9 cellular contexts compared by ENCODE assay signal in genomic region chr3:143060906-143061305, GRCh38.
DNase-seq lines count a peak whose midpoint lies in the region; ATAC-seq, FAIRE-seq and TF ChIP-seq lines count a peak whose summit lies in the region.
"Had no signal": no experiment of that assay in that cellular context is flagged by ENCODE, and none has a peak within 500 bp of the region (broad histone marks: within the 10 kb centered on the region; RNA-seq: fewer than 3 reads in every experiment).

No MANE protein-coding gene starts in this region.

- peaks cover 9% of the 10 kb centered on the region for H3K36me3 Mint-ChIP-seq in memory B cell

- no peak overlapping the region for H3K4me3 Mint-ChIP-seq in memory B cell

- no peaks in the 10 kb centered on the region for H3K9me3 Mint-ChIP-seq in memory B cell

- DNase-seq in HCEC 1CT = peak; percentile 8
- no peak for DNase-seq in memory B cell (ENCODE audit: low spot score in 2 of 2)
- no peak for DNase-seq in AG08396 (ENCODE audit: low spot score)
- no peak for DNase-seq in D721Med (ENCODE audit: insufficient read length, low spot score)
- no peak for DNase-seq in NCI-H345 (lab: John Stamatoyannopoulos, UW)
- DNase-seq: NCI-H524 treated with DMSO at 0.1 percent for 48 hours had no signal

- FAIRE-seq in D721Med (lab: Jason Lieb, UNC) = no peak
- FAIRE-seq: endothelial cell of umbilical vein had no signal

- TF ChIP-seq CTCF in D721Med (IDR thresholded peaks at IDR 0.05; ENCODE audit: insufficient read depth, missing control alignments) = no peak

- peak overlapping the region; percentile 45 for H3K27ac Mint-ChIP-seq in memory B cell

- ATAC-seq in GM19023 (IDR thresholded peaks at IDR 0.05; ENCODE audit: unreplicated experiment) = peak; percentile 92
- peak; percentile 90 for ATAC-seq in HG03571 (IDR thresholded peaks at IDR 0.05; ENCODE audit: unreplicated experiment)
- peak; percentile 27 for ATAC-seq in memory B cell (ENCODE audit: low read depth)

- peaks cover 4% of the 10 kb centered on the region for H3K4me1 Mint-ChIP-seq in memory B cell

- no peaks in the 10 kb centered on the region for H3K27me3 Mint-ChIP-seq in memory B cell

Comparison
In these comparisons a context has a peak if more than half of its experiments do, and no peak if none do; other contexts are left out.
1. ATAC-seq: peak in every context shown above with its lines; median percentile 92 in GM19023; 90 in HG03571; 27 in memory B cell.